Comparison of ENCODE assay signal across 18 cellular contexts in the genomic region with DNA sequence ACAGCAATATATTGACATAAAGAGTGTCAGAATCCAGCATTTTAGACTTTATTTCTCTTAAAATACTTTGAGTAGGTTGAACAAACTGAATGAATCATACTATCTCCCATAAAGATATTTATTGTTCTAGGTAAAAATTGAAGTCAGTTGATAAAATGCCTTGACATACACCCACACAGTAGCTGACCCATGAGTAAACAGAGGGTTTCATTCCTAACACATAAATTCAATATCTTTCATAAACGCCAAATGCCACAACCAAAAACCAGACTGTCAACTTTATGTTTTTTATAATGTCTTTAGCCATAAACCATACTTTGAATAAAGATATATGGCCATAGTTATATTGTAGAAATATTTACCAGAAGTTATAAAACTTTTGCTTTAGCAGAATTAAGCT.
"Had no signal": no experiment of that assay in that cellular context is flagged by ENCODE, and none has a peak within 500 bp of the region (broad histone marks: within the 10 kb centered on the region; RNA-seq: fewer than 3 reads in every experiment).

No MANE protein-coding gene starts in this region.

- H3K4me3 ChIP-seq: breast epithelium, esophagus muscularis mucosa had no signal

- DNase-seq: activated CD4-positive, alpha-beta T cell treated with anti-CD3 and anti-CD28 coated beads, Interleukin-2, amount 10 ng/mL, durations not matched to agents 24 days and 14 days; activated CD4-positive, CD25-positive, alpha-beta regulatory T cell; activated CD8-positive, alpha-beta T cell treated with anti-CD3 and anti-CD28 coated beads, Interleukin-2, amount 10 ng/mL, durations not matched to agents 7 days and 5 days; activated naive CD4-positive, alpha-beta T cell treated with anti-CD3 and anti-CD28 coated beads for 36 hours; activated T-cell treated with anti-CD3 and anti-CD28 coated beads, Interleukin-2, amount 50 U/mL, for 24 hours; aorta; effector memory CD4-positive, alpha-beta T cell; immature natural killer cell; mesenchymal stem cell; naive thymus-derived CD8-positive, alpha-beta T cell; posterior cingulate gyrus; retina; stimulated activated CD4-positive, alpha-beta T cell treated with anti-CD3 and anti-CD28 coated beads, Interleukin-12 subunit alpha, Interleukin-12 subunit beta, amount 100 ng/mL, for 4 hours; stimulated activated CD4-positive, alpha-beta T cell treated with anti-CD3 and anti-CD28 coated beads, Interleukin-1b, Interleukin-23, amount 100 ng/mL, for 48 hours; T-helper 1 cell; T-helper 9 cell had no signal

- H3K36me3 ChIP-seq: breast epithelium, esophagus muscularis mucosa had no signal

- H3K9me3 ChIP-seq: breast epithelium, esophagus muscularis mucosa had no signal

- H3K4me1 ChIP-seq: breast epithelium, esophagus muscularis mucosa had no signal

- ATAC-seq: activated CD8-positive, alpha-beta T cell treated with anti-CD3 and anti-CD28 coated beads, Interleukin-2, amount 10 ng/mL, durations not matched to agents 7 days and 5 days; naive thymus-derived CD8-positive, alpha-beta T cell had no signal

- H3K27me3 ChIP-seq: breast epithelium, esophagus muscularis mucosa had no signal

- H3K27ac ChIP-seq: breast epithelium, esophagus muscularis mucosa had no signal
